ENCODE assay signal across 25 cellular contexts in the genomic region with DNA sequence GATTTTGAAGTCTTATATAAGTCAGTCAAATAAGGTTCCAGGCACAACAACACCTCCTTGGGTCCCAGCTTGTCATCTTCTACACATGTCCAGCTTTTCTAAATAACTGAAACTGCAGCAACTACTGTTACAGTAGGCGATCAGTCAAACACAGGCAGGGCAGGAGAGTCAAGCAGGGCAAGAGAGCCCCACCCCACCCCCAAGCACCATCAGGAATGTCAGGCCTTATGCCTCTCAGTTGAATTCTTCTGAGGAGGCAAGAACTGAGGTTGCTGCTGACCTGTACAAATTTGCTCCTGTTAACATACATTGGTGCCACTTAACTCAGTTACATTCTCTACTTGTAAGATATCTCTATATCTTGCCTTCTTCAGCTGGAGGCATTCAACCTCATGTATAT.
"Had no signal": no experiment of that assay in that cellular context is flagged by ENCODE, and none has a peak within 500 bp of the region (broad histone marks: within the 10 kb centered on the region; RNA-seq: fewer than 3 reads in every experiment).

No MANE protein-coding gene starts in this region.

- ATAC-seq: activated T-cell treated with anti-CD3 and anti-CD28 coated beads, Interleukin-2, amount 50 U/mL, for 4 hours; esophagus mucosa; left ventricle myocardium superior; natural killer cell treated with Interleukin-12 subunit alpha and Interleukin-12 subunit beta and Interleukin-15 and Interleukin-18, amount 100 ng/mL, for 72 hours had no signal

- H3K4me2 ChIP-seq: hepatocyte had no signal

- H3K9me3 ChIP-seq: adrenal gland, ascending aorta, thoracic aorta, upper lobe of left lung had no signal

- H3K79me2 ChIP-seq: hepatocyte had no signal

- DNase-seq: activated CD4-positive, alpha-beta T cell treated with anti-CD3 and anti-CD28 coated beads for 4 hours; activated CD4-positive, alpha-beta T cell treated with anti-CD3 and anti-CD28 coated beads, Interleukin-2, amount 50 U/mL, for 48 hours; activated CD4-positive, CD25-positive, alpha-beta regulatory T cell; activated CD8-positive, alpha-beta memory T cell treated with anti-CD3 and anti-CD28 coated beads, Interleukin-2, amount 50 U/mL, for 48 hours; activated naive CD4-positive, alpha-beta T cell; activated T-cell treated with anti-CD3 and anti-CD28 coated beads, Interleukin-2, amount 50 U/mL, for 4 hours; adrenal gland; brain microvascular endothelial cell; dermis blood vessel endothelial cell; effector memory CD4-positive, alpha-beta T cell; foreskin melanocyte; immature natural killer cell; kidney glomerular epithelial cell; left ventricle myocardium superior; retina; spleen; stimulated activated CD4-positive, alpha-beta T cell treated with anti-CD3 and anti-CD28 coated beads, Interleukin-4, amount 100 ng/mL, for 1 hour; stimulated activated naive CD4-positive, alpha-beta T cell treated with Interleukin-2 at 50 U/mL for 16 hours; T1000; upper lobe of left lung had no signal

- H3K27me3 ChIP-seq: adrenal gland, ascending aorta, brain microvascular endothelial cell, hepatocyte, spleen, upper lobe of left lung had no signal

- H3K36me3 ChIP-seq: adrenal gland, ascending aorta, brain microvascular endothelial cell, spleen, thoracic aorta, upper lobe of left lung had no signal

- H3K4me1 ChIP-seq: adrenal gland, ascending aorta, spleen, upper lobe of left lung had no signal

- H3K27ac ChIP-seq: adrenal gland, ascending aorta, brain microvascular endothelial cell, hepatocyte, spleen, thoracic aorta, upper lobe of left lung had no signal

- H3K4me3 ChIP-seq: adrenal gland, ascending aorta, hepatocyte, spleen, thoracic aorta, upper lobe of left lung had no signal

- H2AFZ ChIP-seq: hepatocyte had no signal
